ENCODE assay signal across 21 cellular contexts in the genomic region with DNA sequence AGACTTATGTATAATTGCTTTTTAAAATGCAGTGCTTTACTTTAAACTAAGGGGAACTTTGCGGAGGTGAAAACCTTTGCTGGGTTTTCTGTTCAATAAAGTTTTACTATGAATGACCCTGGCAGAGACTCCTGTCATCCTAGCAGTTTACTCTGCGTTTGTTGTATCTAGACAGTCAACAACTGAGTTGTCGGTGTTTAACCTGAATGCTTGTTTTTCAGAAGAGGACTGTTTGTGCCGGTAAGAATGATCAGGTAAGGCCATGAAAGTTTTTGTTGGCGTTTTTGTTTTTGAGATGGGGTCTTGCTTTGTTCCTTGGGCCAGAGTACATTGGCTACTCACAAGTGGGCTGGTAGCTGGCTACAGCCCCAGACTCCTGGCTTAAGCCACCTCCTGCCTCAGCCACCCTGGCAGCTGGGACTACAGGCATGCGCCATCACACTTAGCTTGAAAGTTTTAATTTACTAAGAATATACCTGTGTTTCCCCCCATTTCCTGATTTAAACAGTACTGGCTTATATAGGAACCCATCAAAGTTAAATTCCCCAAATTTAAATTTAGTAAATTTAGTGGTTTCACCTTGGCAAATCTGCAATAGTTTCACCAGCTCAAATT. TPM values are rescaled to one million over a fixed set of nuclear protein-coding genes. Genes with fewer than 3 reads are reported as not detected.
DNase-seq lines count a peak whose midpoint lies in the region; ATAC-seq and TF ChIP-seq lines count a peak whose summit lies in the region.
"Had no signal": no experiment of that assay in that cellular context is flagged by ENCODE, and none has a peak within 500 bp of the region (broad histone marks: within the 10 kb centered on the region; RNA-seq: fewer than 3 reads in every experiment).

No MANE protein-coding gene starts in this region.

- H3K27me3 Mint-ChIP-seq in CD8-positive, alpha-beta memory T cell: no peaks in the 10 kb centered on the region
- H3K27me3 Mint-ChIP-seq in T-helper 17 cell: no peaks in the 10 kb centered on the region
- H3K27me3 Mint-ChIP-seq in endodermal cell (ENCODE audit: insufficient read depth): no peaks in the 10 kb centered on the region

- peaks cover 22 to 94% (median 60%) of the 10 kb centered on the region in 11 experiments; a peak in 21 of 22 replicates for H4K20me1 ChIP-seq in BLaER1 treated with 17β-estradiol and CSF1 and Interleukin-3, amounts not matched to agents 10 nM and 100 nM

- TF ChIP-seq EP300 in upper lobe of left lung (IDR thresholded peaks at IDR 0.05): no peak

- no peak for TF ChIP-seq CTCF in right lobe of liver (IDR thresholded peaks at IDR 0.05)
- TF ChIP-seq CTCF in endodermal cell (conservative IDR thresholded peaks at IDR 0.05): no peak
- no peak for TF ChIP-seq CTCF in upper lobe of left lung (IDR thresholded peaks at IDR 0.05)

- intact Hi-C loops in right lobe of liver (cut with DNase I): no loop called here

- H3K4me3 Mint-ChIP-seq in CD8-positive, alpha-beta memory T cell: no peak overlapping the region
- H3K4me3 Mint-ChIP-seq in T-helper 17 cell (no peak overlapping the region), endodermal cell (no peak overlapping the region)
- H3K4me3 Mint-ChIP-seq: neural progenitor cell had no signal

- H3K9me3 Mint-ChIP-seq in CD8-positive, alpha-beta memory T cell: no peaks in the 10 kb centered on the region
- H3K9me3 Mint-ChIP-seq in endodermal cell: no peaks in the 10 kb centered on the region
- H3K9me3 Mint-ChIP-seq: neural progenitor cell had no signal

- no peaks in the 10 kb centered on the region for H3K27me3 ChIP-seq in BLaER1 treated with 17β-estradiol and CSF1 and Interleukin-3, amounts not matched to agents 10 nM and 100 nM
- H3K27me3 ChIP-seq in CD8-positive, alpha-beta memory T cell (ENCODE audit: insufficient read depth, low read length, poor library complexity, severe bottlenecking): no peaks in the 10 kb centered on the region
- H3K27me3 ChIP-seq in right lobe of liver (no peaks in the 10 kb centered on the region), endodermal cell (ENCODE audit: control insufficient read depth, insufficient read depth, low read length, poor library complexity, severe bottlenecking) (no peaks in the 10 kb centered on the region), upper lobe of left lung (no peaks in the 10 kb centered on the region)
- H3K27me3 ChIP-seq: BE2C, gastroesophageal sphincter, neural progenitor cell, thyroid gland had no signal

- no peaks in the 10 kb centered on the region for H3K9me3 ChIP-seq in BLaER1 treated with 17β-estradiol and CSF1 and Interleukin-3, amounts not matched to agents 10 nM and 100 nM (replicated peaks in 1 of 11)
- no peaks in the 10 kb centered on the region for H3K9me3 ChIP-seq in CD8-positive, alpha-beta memory T cell (ENCODE audit: low read length)
- no peaks in the 10 kb centered on the region for H3K9me3 ChIP-seq in T-helper 17 cell (ENCODE audit: control insufficient read depth, low read length, poor library complexity, severe bottlenecking)
- H3K9me3 ChIP-seq in right lobe of liver: no peaks in the 10 kb centered on the region
- no peaks in the 10 kb centered on the region for H3K9me3 ChIP-seq in endodermal cell (ENCODE audit: control insufficient read depth, low read length)
- H3K9me3 ChIP-seq in upper lobe of left lung: no peaks in the 10 kb centered on the region
- H3K9me3 ChIP-seq: BE2C, gastroesophageal sphincter, thyroid gland had no signal

- H3K4me1 ChIP-seq in BLaER1 treated with 17β-estradiol and CSF1 and Interleukin-3, amounts not matched to agents 10 nM and 100 nM: peaks cover 3 to 99% (median 89%) of the 10 kb centered on the region in 10 experiments; a peak in 18 of 20 replicates
- H3K4me1 ChIP-seq in CD8-positive, alpha-beta memory T cell (ENCODE audit: insufficient read depth, low read length): peaks cover 15% of the 10 kb centered on the region
- peaks cover 0 to 12% (median 5%) of the 10 kb centered on the region in 4 donors for H3K4me1 ChIP-seq in right lobe of liver
- no peaks in the 10 kb centered on the region for H3K4me1 ChIP-seq in endodermal cell (ENCODE audit: control insufficient read depth, insufficient read depth, low read length)
- peaks cover 15 to 31% (median 17%) of the 10 kb centered on the region in 4 donors for H3K4me1 ChIP-seq in upper lobe of left lung
- H3K4me1 ChIP-seq: BE2C, neural progenitor cell, thyroid gland had no signal

- peaks cover 67 to 89% (median 81%) of the 10 kb centered on the region in 11 experiments for H3K36me3 ChIP-seq in BLaER1 treated with 17β-estradiol and CSF1 and Interleukin-3, amounts not matched to agents 10 nM and 100 nM
- peaks cover 52% of the 10 kb centered on the region for H3K36me3 ChIP-seq in CD8-positive, alpha-beta memory T cell (ENCODE audit: insufficient read depth, low read length)
- H3K36me3 ChIP-seq in right lobe of liver: peaks cover 41 to 74% (median 58%) of the 10 kb centered on the region in 4 donors
- H3K36me3 ChIP-seq in endodermal cell (ENCODE audit: control insufficient read depth, insufficient read depth, low read length): peaks cover 68% of the 10 kb centered on the region
- peaks cover 64 to 91% (median 69%) of the 10 kb centered on the region in 4 donors for H3K36me3 ChIP-seq in upper lobe of left lung
- H3K36me3 ChIP-seq: neural progenitor cell had no signal

- peak overlapping the region in 8 of 11 experiments; percentile 17 to 74 (median 46); a peak in 12 of 22 replicates for H3K4me2 ChIP-seq in BLaER1 treated with 17β-estradiol and CSF1 and Interleukin-3, amounts not matched to agents 10 nM and 100 nM
- H3K4me2 ChIP-seq: neural progenitor cell had no signal

- peak overlapping the region in 5 of 11 experiments; percentile 10 to 47 (median 22); a peak in 9 of 22 replicates for H3K9ac ChIP-seq in BLaER1 treated with 17β-estradiol and CSF1 and Interleukin-3, amounts not matched to agents 10 nM and 100 nM
- H3K9ac ChIP-seq in endodermal cell (ENCODE audit: extremely low read depth, low read length, poor library complexity, severe bottlenecking): no peak overlapping the region
- H3K9ac ChIP-seq: neural progenitor cell had no signal

- H3K36me3 Mint-ChIP-seq in CD8-positive, alpha-beta memory T cell: peaks cover 10 to 75% (median 23%) of the 10 kb centered on the region in 3 donors
- H3K36me3 Mint-ChIP-seq in T-helper 17 cell (ENCODE audit: low read depth) (peaks cover 3% of the 10 kb centered on the region), endodermal cell (ENCODE audit: low read depth) (peaks cover 51% of the 10 kb centered on the region)

- POLR2A ChIA-PET in CD8-positive, alpha-beta memory T cell (lab: Charles Lee): interaction anchor here (0.8 kb wide), 1 partner anchor 139 kb away, joined by 3 read pairs; no protein-coding TSS in a partner anchor

- H3K27ac Mint-ChIP-seq in CD8-positive, alpha-beta memory T cell: peak overlapping the region in 6 of 8 donors; percentile 3 to 84 (median 36)
- H3K27ac Mint-ChIP-seq in T-helper 17 cell (peak overlapping the region; percentile 86), endodermal cell (no peak overlapping the region)
- H3K27ac Mint-ChIP-seq: neural progenitor cell had no signal

- H3K27ac ChIP-seq in BLaER1 treated with 17β-estradiol and CSF1 and Interleukin-3, amounts not matched to agents 10 nM and 100 nM: peak overlapping the region in 5 of 11 experiments; percentile 5 to 56 (median 25); a peak in 10 of 22 replicates
- H3K27ac ChIP-seq in CD8-positive, alpha-beta memory T cell (ENCODE audit: low read depth, low read length): no peak overlapping the region
- H3K27ac ChIP-seq in right lobe of liver (no peak overlapping the region), endodermal cell (ENCODE audit: low read depth, low read length) (no peak overlapping the region), upper lobe of left lung (no peak overlapping the region)
- H3K27ac ChIP-seq: neural progenitor cell, thyroid gland had no signal

- H3K4me1 Mint-ChIP-seq in CD8-positive, alpha-beta memory T cell: peaks cover 16 to 48% (median 17%) of the 10 kb centered on the region in 3 donors
- H3K4me1 Mint-ChIP-seq in T-helper 17 cell: peaks cover 21% of the 10 kb centered on the region
- peaks cover 4% of the 10 kb centered on the region for H3K4me1 Mint-ChIP-seq in endodermal cell

- ATAC-seq in T-helper 17 cell (no peak), right lobe of liver (no peak), upper lobe of left lung (ENCODE audit: low FRiP score in 2 of 2) (no peak), HG03442 (IDR thresholded peaks at IDR 0.05; ENCODE audit: unreplicated experiment) (no peak)
- ATAC-seq: gastroesophageal sphincter, left colon had no signal

- WGBS in right lobe of liver (ENCODE audit: insufficient coverage, low coverage, low lambda C conversion rate, missing lambda C conversion rate): 47% methylated on average over 6 of the region's 6 CpGs
- 88 to 97% methylated on average over 3 to 6 of the region's 6 CpGs for WGBS in endodermal cell (ENCODE audit: insufficient coverage in 1 of 2, insufficient read length in 1 of 2), 2 experiments
- 84 to 88% methylated on average over 6 of the region's 6 CpGs for WGBS in upper lobe of left lung, 2 donors

- TF ChIP-seq POLR2A in right lobe of liver (IDR thresholded peaks at IDR 0.05) (peak; percentile 15), upper lobe of left lung (IDR thresholded peaks at IDR 0.05) (no peak)

- H3K4me3 ChIP-seq in BLaER1 treated with 17β-estradiol and CSF1 and Interleukin-3, amounts not matched to agents 10 nM and 100 nM: no peak overlapping the region
- H3K4me3 ChIP-seq in CD8-positive, alpha-beta memory T cell (ENCODE audit: low read length): no peak overlapping the region
- no peak overlapping the region for H3K4me3 ChIP-seq in right lobe of liver
- H3K4me3 ChIP-seq in endodermal cell (ENCODE audit: low read length): no peak overlapping the region
- no peak overlapping the region for H3K4me3 ChIP-seq in upper lobe of left lung
- H3K4me3 ChIP-seq: gastroesophageal sphincter, neural progenitor cell, thyroid gland had no signal

- no peak for DNase-seq in CD8-positive, alpha-beta memory T cell
- DNase-seq in T-helper 17 cell: no peak
- no peak for DNase-seq in right lobe of liver
- DNase-seq in endodermal cell: no peak
- no peak for DNase-seq in COLO829 (ENCODE audit: low spot score)
- no peak for DNase-seq in upper lobe of left lung
- DNase-seq: amniotic stem cell, BE2C, GOT3, IMR-90, left colon, NCI-H1930, NCI-H446, SHP77, thyroid gland had no signal

- CTCF ChIA-PET in CD8-positive, alpha-beta memory T cell (lab: Charles Lee): interaction anchor here (1.5 to 2.5 kb wide), 2 partner anchors 21 to 22 kb away, joined by 3 to 9 read pairs; no protein-coding TSS in a partner anchor

RNA-seq across cellular contexts. Expression of a gene that starts 11.9 kb away (rescaled TPM):
- total RNA-seq in CD8-positive, alpha-beta memory T cell: 100 to 1,000 TPM; 162 to 176 TPM
- 107 TPM for polyA plus RNA-seq in CD8-positive, alpha-beta memory T cell
- total RNA-seq in T-helper 17 cell (100 to 1,000 TPM; 225 to 255 TPM), right lobe of liver (100 to 1,000 TPM; 103 to 185 (median 133) TPM), endodermal cell (10 to 100 TPM; 21.5 to 40.6 TPM), upper lobe of left lung (100 to 1,000 TPM in 5 of 6 donors, 10 to 100 TPM in 1; 81.0 to 283 (median 196) TPM)
- 51.1 TPM for polyA plus RNA-seq in endodermal cell (2013, experiment 1 of 2)
- polyA plus RNA-seq in endodermal cell (2013, experiment 2 of 2): 39.7 TPM

RNA-seq across cellular contexts. Expression of a gene that starts 17.9 kb away (rescaled TPM):
- not detected for total RNA-seq in CD8-positive, alpha-beta memory T cell
- polyA plus RNA-seq in CD8-positive, alpha-beta memory T cell: not detected
- 1 to 10 TPM in 1 of 2 donors, not detected in 1; 2.3 TPM for total RNA-seq in T-helper 17 cell
- 10 to 100 TPM in 1 of 6 experiments, 1 to 10 TPM in 4, under 1 TPM in 1; 0.62 to 11.8 (median 4.7) TPM for total RNA-seq in right lobe of liver
- total RNA-seq in endodermal cell: not detected
- not detected for polyA plus RNA-seq in endodermal cell (2013, experiment 1 of 2)
- not detected for polyA plus RNA-seq in endodermal cell (2013, experiment 2 of 2)
- total RNA-seq in upper lobe of left lung: 1 to 10 TPM in 1 of 6 donors, under 1 TPM in 4, not detected in 1; 0.29 to 1.5 (median 0.91) TPM
- total RNA-seq: cardiac septum; IMR-90; T-helper 1 cell treated with Interleukin-12 subunit alpha and Interleukin-12 subunit beta and Interleukin-4 antibody, amounts not matched to agents 30 ng/mL and 1 ng/mL, for 36 hours had no signal
- polyA plus RNA-seq: IMR-90 had no signal

RNA-seq across cellular contexts. Expression of a gene that starts 45.5 kb away (rescaled TPM):
- total RNA-seq in CD8-positive, alpha-beta memory T cell: 100 to 1,000 TPM; 173 to 178 TPM
- polyA plus RNA-seq in CD8-positive, alpha-beta memory T cell: 165 TPM
- total RNA-seq in T-helper 17 cell (100 to 1,000 TPM; 381 to 578 TPM), right lobe of liver (10 to 100 TPM in 5 of 6 experiments, 1 to 10 TPM in 1; 4.6 to 25.2 (median 13.3) TPM), endodermal cell (under 1 TPM; 0.64 to 0.97 TPM), upper lobe of left lung (100 to 1,000 TPM in 2 of 6 donors, 10 to 100 TPM in 4; 29.2 to 361 (median 52.7) TPM)
- polyA plus RNA-seq in endodermal cell (2013, experiment 1 of 2): 0.21 TPM
- polyA plus RNA-seq in endodermal cell (2013, experiment 2 of 2): 0.12 TPM
